In the genomic region with DNA sequence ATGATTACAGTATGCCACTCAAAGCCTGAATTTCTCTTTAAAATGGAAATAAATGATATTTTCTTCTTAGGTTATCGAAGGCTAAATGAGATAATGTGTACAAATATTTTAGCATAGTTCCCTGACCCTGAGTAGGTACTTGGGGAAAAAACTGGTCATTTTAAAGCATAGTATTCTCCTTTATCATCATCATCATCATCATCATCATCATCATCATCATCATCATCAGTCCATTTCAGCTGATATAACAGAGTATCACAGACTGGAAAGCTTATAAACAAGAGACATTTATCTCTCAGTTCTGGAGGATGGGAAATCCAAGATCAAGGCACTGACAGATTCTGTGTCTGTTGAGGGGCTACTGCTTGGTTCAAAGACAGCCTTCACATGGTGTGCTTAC, we compare ENCODE assay signal across 37 cellular contexts. TPM values are rescaled to one million over a fixed set of nuclear protein-coding genes. Genes with fewer than 3 reads are reported as not detected.
"Had no signal": no experiment of that assay in that cellular context is flagged by ENCODE, and none has a peak within 500 bp of the region (broad histone marks: within the 10 kb centered on the region; RNA-seq: fewer than 3 reads in every experiment).

No MANE protein-coding gene starts in this region.

- H3K27me3 ChIP-seq: MG63 had no signal

- H3K9me3 ChIP-seq: MG63 had no signal

- H3K36me3 ChIP-seq: MG63 had no signal

- DNase-seq: Karpas-422, Kasumi-1, MG63, MM.1S, MV-4-11, NCI-H1048, NCI-H1092, NCI-H1092 treated with DMSO at 0.1 percent for 48 hours, NCI-H1105, NCI-H1105 treated with DMSO at 0.1 percent for 48 hours, NCI-H1417, NCI-H1417 treated with DMSO at 0.1 percent for 48 hours, NCI-H1436, NCI-H1436 treated with DMSO at 0.1 percent for 48 hours, NCI-H146, NCI-H1694, NCI-H1694 treated with DMSO at 0.1 percent for 48 hours, NCI-H187, NCI-H187 treated with DMSO at 0.1 percent for 48 hours, NCI-H1930, NCI-H2029, NCI-H2029 treated with DMSO at 0.1 percent for 48 hours, NCI-H2081, NCI-H2081 treated with DMSO at 0.1 percent for 48 hours, NCI-H2107, NCI-H2171, NCI-H2171 treated with DMSO at 0.1 percent for 48 hours, NCI-H2227 treated with DMSO at 0.1 percent for 48 hours, NCI-H226, NCI-H345, NCI-H446, NCI-H446 treated with DMSO at 0.1 percent for 48 hours, NCI-H510A, NCI-H510A treated with DMSO at 0.1 percent for 48 hours had no signal

- H3K4me3 ChIP-seq: MG63 had no signal

RNA-seq across cellular contexts. Expression of gene GABRB1, which starts 13.9 kb away (rescaled TPM):
- total RNA-seq: LHCN-M2, MCF 10A, NCI-H460 had no signal

RNA-seq across cellular contexts. Expression of gene GABRA4, which starts 51.9 kb away (rescaled TPM):
- total RNA-seq: LHCN-M2, MCF 10A, NCI-H460 had no signal
